18 cellular contexts compared by ENCODE assay signal in genomic region chr12:92047058-92047826, GRCh38.
DNase-seq lines count a peak whose midpoint lies in the region; ATAC-seq and TF ChIP-seq lines count a peak whose summit lies in the region.
"Had no signal": no experiment of that assay in that cellular context is flagged by ENCODE, and none has a peak within 500 bp of the region (broad histone marks: within the 10 kb centered on the region; RNA-seq: fewer than 3 reads in every experiment).

No MANE protein-coding gene starts in this region.

- peak overlapping the region; percentile 53 for H3K4me3 Mint-ChIP-seq in activated CD4-positive, alpha-beta T cell treated with anti-CD3 and anti-CD28 coated beads, Interleukin-2, amount 10 ng/mL, durations not matched to agents 7 days and 5 days
- peak overlapping the region; percentile 74 for H3K4me3 Mint-ChIP-seq in central memory CD8-positive, alpha-beta T cell
- H3K4me3 Mint-ChIP-seq: HFFc6, mesothelial cell of epicardium had no signal

- H3K36me3 Mint-ChIP-seq in activated CD4-positive, alpha-beta T cell treated with anti-CD3 and anti-CD28 coated beads, Interleukin-2, amount 10 ng/mL, durations not matched to agents 7 days and 5 days (ENCODE audit: low read depth): peaks cover 2% of the 10 kb centered on the region
- peaks cover 2% of the 10 kb centered on the region for H3K36me3 Mint-ChIP-seq in central memory CD8-positive, alpha-beta T cell (ENCODE audit: insufficient read depth)
- H3K36me3 Mint-ChIP-seq: mesothelial cell of epicardium had no signal

- DNase-seq in left ventricle myocardium superior (no peak), right atrium auricular region (ENCODE audit: low spot score) (no peak), uterus (no peak), MG63 (no peak), tibial artery (no peak), NCI-H2029 (lab: John Stamatoyannopoulos, UW) (no peak)
- no peak for DNase-seq in activated CD4-positive, alpha-beta T cell treated with anti-CD3 and anti-CD28 coated beads, Interleukin-2, amount 10 ng/mL, durations not matched to agents 7 days and 5 days
- no peak for DNase-seq in central memory CD8-positive, alpha-beta T cell (ENCODE audit: low spot score in 2 of 2)
- DNase-seq: colonic mucosa, heart left ventricle, HFFc6, Kasumi-1, NCI-H187 treated with DMSO at 0.1 percent for 48 hours, pancreas, RPMI8226, spleen had no signal

- no peaks in the 10 kb centered on the region for H3K36me3 ChIP-seq in right atrium auricular region
- no peaks in the 10 kb centered on the region for H3K36me3 ChIP-seq in uterus
- H3K36me3 ChIP-seq in MG63: no peaks in the 10 kb centered on the region
- no peaks in the 10 kb centered on the region for H3K36me3 ChIP-seq in tibial artery
- H3K36me3 ChIP-seq: colonic mucosa, esophagus muscularis mucosa, heart left ventricle, pancreas, spleen had no signal

- POLR2A ChIA-PET in activated CD4-positive, alpha-beta T cell treated with anti-CD3 and anti-CD28 coated beads, Interleukin-2, amount 10 ng/mL, durations not matched to agents 7 days and 5 days (lab: Charles Lee): no interaction called here

- H3K27ac ChIP-seq in right atrium auricular region: no peak overlapping the region
- peak overlapping the region; percentile 21 to 33 for H3K27ac ChIP-seq in uterus
- H3K27ac ChIP-seq in tibial artery: peak overlapping the region in 1 of 2 donors; percentile 31
- H3K27ac ChIP-seq: colonic mucosa, esophagus muscularis mucosa, pancreas had no signal

- H3K4me1 Mint-ChIP-seq in activated CD4-positive, alpha-beta T cell treated with anti-CD3 and anti-CD28 coated beads, Interleukin-2, amount 10 ng/mL, durations not matched to agents 7 days and 5 days: peaks cover 43% of the 10 kb centered on the region
- peaks cover 37% of the 10 kb centered on the region for H3K4me1 Mint-ChIP-seq in central memory CD8-positive, alpha-beta T cell
- H3K4me1 Mint-ChIP-seq: mesothelial cell of epicardium had no signal

- no peak for TF ChIP-seq CTCF in right atrium auricular region (IDR thresholded peaks at IDR 0.05)
- no peak for TF ChIP-seq CTCF in uterus (IDR thresholded peaks at IDR 0.05)
- no peak for TF ChIP-seq CTCF in tibial artery (IDR thresholded peaks at IDR 0.05)

- ATAC-seq in left ventricle myocardium superior: peak; percentile 29
- ATAC-seq in central memory CD8-positive, alpha-beta T cell (replicated peaks; ENCODE audit: extremely low read depth, poor library complexity, severe bottlenecking): peak; percentile 66
- ATAC-seq: pancreas had no signal

- peaks cover 8% of the 10 kb centered on the region for H3K9me3 Mint-ChIP-seq in activated CD4-positive, alpha-beta T cell treated with anti-CD3 and anti-CD28 coated beads, Interleukin-2, amount 10 ng/mL, durations not matched to agents 7 days and 5 days
- H3K9me3 Mint-ChIP-seq in central memory CD8-positive, alpha-beta T cell: no peaks in the 10 kb centered on the region
- H3K9me3 Mint-ChIP-seq: HFFc6 had no signal

- H3K27me3 ChIP-seq in right atrium auricular region: no peaks in the 10 kb centered on the region
- no peaks in the 10 kb centered on the region for H3K27me3 ChIP-seq in uterus
- H3K27me3 ChIP-seq in MG63: no peaks in the 10 kb centered on the region
- H3K27me3 ChIP-seq in tibial artery: no peaks in the 10 kb centered on the region
- H3K27me3 ChIP-seq: colonic mucosa, esophagus muscularis mucosa, heart left ventricle, pancreas, spleen had no signal

- no peak for TF ChIP-seq POLR2A in uterus (IDR thresholded peaks at IDR 0.05)

- intact Hi-C loops in left ventricle myocardium superior (cut with micrococcal nuclease): no loop called here
- intact Hi-C loops in uterus (cut with DNase I; ENCODE audit: low total_unique reads): no loop called here
- intact Hi-C loops in tibial artery (cut with DNase I; ENCODE audit: low total_unique reads): no loop called here

- H3K4me3 ChIP-seq in right atrium auricular region: no peak overlapping the region
- H3K4me3 ChIP-seq in uterus: no peak overlapping the region
- H3K4me3 ChIP-seq in MG63: no peak overlapping the region
- H3K4me3 ChIP-seq in tibial artery: no peak overlapping the region
- H3K4me3 ChIP-seq: colonic mucosa, esophagus muscularis mucosa, heart left ventricle, pancreas had no signal

- H3K4me1 ChIP-seq in right atrium auricular region: peaks cover 0 to 4% of the 10 kb centered on the region in 2 donors
- H3K4me1 ChIP-seq in uterus: no peaks in the 10 kb centered on the region
- H3K4me1 ChIP-seq in tibial artery: peaks cover 0 to 22% (median 8%) of the 10 kb centered on the region in 4 donors
- H3K4me1 ChIP-seq: colonic mucosa, esophagus muscularis mucosa, pancreas had no signal

- no peaks in the 10 kb centered on the region for H3K9me3 ChIP-seq in right atrium auricular region
- H3K9me3 ChIP-seq in uterus: no peaks in the 10 kb centered on the region
- H3K9me3 ChIP-seq in MG63: no peaks in the 10 kb centered on the region
- H3K9me3 ChIP-seq in tibial artery: no peaks in the 10 kb centered on the region
- H3K9me3 ChIP-seq: colonic mucosa, esophagus muscularis mucosa, heart left ventricle, pancreas, spleen had no signal

- peak overlapping the region; percentile 78 for H3K27ac Mint-ChIP-seq in activated CD4-positive, alpha-beta T cell treated with anti-CD3 and anti-CD28 coated beads, Interleukin-2, amount 10 ng/mL, durations not matched to agents 7 days and 5 days
- H3K27ac Mint-ChIP-seq in central memory CD8-positive, alpha-beta T cell (ENCODE audit: low read depth): peak overlapping the region; percentile 81
- H3K27ac Mint-ChIP-seq: HFFc6, mesothelial cell of epicardium had no signal

- no peaks in the 10 kb centered on the region for H3K27me3 Mint-ChIP-seq in activated CD4-positive, alpha-beta T cell treated with anti-CD3 and anti-CD28 coated beads, Interleukin-2, amount 10 ng/mL, durations not matched to agents 7 days and 5 days
- H3K27me3 Mint-ChIP-seq in central memory CD8-positive, alpha-beta T cell: no peaks in the 10 kb centered on the region

- CTCF ChIA-PET in activated CD4-positive, alpha-beta T cell treated with anti-CD3 and anti-CD28 coated beads, Interleukin-2, amount 10 ng/mL, durations not matched to agents 7 days and 5 days (lab: Charles Lee): no interaction called here

Comparison
In these comparisons a context has a peak if more than half of its experiments do, and no peak if none do; other contexts are left out.
1. H3K27ac ChIP-seq: peak in uterus (2 of 2); none in right atrium auricular region (0 of 2).